Comparison of ENCODE assay signal across 1 cellular context in genomic region chr6:139394027-139394649, GRCh38.
TF ChIP-seq lines count a peak whose summit lies in the region.

No MANE protein-coding gene starts in this region.

TF ChIP-seq in IMR-90, 13 proteins besides CTCF, POLR2A, EP300 and RAD21:
- TF ChIP-seq MXI1 (IDR thresholded peaks at IDR 0.05; ENCODE audit: borderline replicate concordance, low read depth, low read length), result no peak
- TF ChIP-seq NFE2L2 (IDR thresholded peaks at IDR 0.05; ENCODE audit: low read depth, low read length), result no peak
- TF ChIP-seq CEBPB (IDR thresholded peaks at IDR 0.05; ENCODE audit: low read depth, low read length), result no peak
- TF ChIP-seq, protein P1, sequence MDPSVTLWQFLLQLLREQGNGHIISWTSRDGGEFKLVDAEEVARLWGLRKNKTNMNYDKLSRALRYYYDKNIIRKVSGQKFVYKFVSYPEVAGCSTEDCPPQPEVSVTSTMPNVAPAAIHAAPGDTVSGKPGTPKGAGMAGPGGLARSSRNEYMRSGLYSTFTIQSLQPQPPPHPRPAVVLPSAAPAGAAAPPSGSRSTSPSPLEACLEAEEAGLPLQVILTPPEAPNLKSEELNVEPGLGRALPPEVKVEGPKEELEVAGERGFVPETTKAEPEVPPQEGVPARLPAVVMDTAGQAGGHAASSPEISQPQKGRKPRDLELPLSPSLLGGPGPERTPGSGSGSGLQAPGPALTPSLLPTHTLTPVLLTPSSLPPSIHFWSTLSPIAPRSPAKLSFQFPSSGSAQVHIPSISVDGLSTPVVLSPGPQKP (IDR thresholded peaks at IDR 0.05; ENCODE audit: borderline replicate concordance, low read depth, low read length), result no peak
- TF ChIP-seq MAFK (IDR thresholded peaks at IDR 0.05; ENCODE audit: low read depth, low read length), result no peak
- no peak for TF ChIP-seq SMC3 (IDR thresholded peaks at IDR 0.05; ENCODE audit: low read depth, low read length)
- TF ChIP-seq, protein P2, sequence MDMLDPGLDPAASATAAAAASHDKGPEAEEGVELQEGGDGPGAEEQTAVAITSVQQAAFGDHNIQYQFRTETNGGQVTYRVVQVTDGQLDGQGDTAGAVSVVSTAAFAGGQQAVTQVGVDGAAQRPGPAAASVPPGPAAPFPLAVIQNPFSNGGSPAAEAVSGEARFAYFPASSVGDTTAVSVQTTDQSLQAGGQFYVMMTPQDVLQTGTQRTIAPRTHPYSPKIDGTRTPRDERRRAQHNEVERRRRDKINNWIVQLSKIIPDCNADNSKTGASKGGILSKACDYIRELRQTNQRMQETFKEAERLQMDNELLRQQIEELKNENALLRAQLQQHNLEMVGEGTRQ (IDR thresholded peaks at IDR 0.05; ENCODE audit: low read depth, low read length), result no peak
- TF ChIP-seq RFX5 (IDR thresholded peaks at IDR 0.05; ENCODE audit: low read depth, low read length), result no peak
- no peak for TF ChIP-seq RCOR1 (IDR thresholded peaks at IDR 0.05; ENCODE audit: insufficient replicate concordance, low read length)
- TF ChIP-seq FOS (IDR thresholded peaks at IDR 0.05; ENCODE audit: low read depth, low read length), result no peak
- no peak for TF ChIP-seq MAZ (IDR thresholded peaks at IDR 0.05; ENCODE audit: borderline replicate concordance, low read depth, low read length)
- no peak for TF ChIP-seq CHD1 (IDR thresholded peaks at IDR 0.05; ENCODE audit: low read depth, low read length)
- no peak for TF ChIP-seq BHLHE40 (IDR thresholded peaks at IDR 0.05; ENCODE audit: low read depth, low read length)
